In the genomic region with DNA sequence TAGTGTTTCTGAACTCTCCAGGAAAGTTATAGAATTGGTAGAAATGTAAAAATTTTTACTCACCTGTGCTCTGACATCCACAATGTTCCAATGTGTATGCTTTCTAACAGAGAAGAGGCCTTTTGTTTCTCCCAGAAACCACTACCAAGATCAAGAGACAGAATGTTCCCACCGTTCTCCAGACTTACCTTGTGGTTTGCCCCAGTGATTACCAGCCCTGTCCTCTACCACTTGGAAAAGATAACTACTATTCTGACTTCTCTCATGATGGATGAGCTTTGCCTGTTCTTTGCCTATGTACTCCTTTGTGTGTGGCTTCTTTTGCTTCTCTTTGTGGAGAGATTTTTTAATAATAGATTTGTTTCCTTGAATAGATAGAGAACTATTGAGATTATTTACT, we compare ENCODE assay signal across 21 cellular contexts.
"Had no signal": no experiment of that assay in that cellular context is flagged by ENCODE, and none has a peak within 500 bp of the region (broad histone marks: within the 10 kb centered on the region; RNA-seq: fewer than 3 reads in every experiment).

No MANE protein-coding gene starts in this region.

- H3K4me1 ChIP-seq: gastroesophageal sphincter, pancreas, prostate gland, sigmoid colon had no signal

- H3K4me3 ChIP-seq: gastroesophageal sphincter, lung, pancreas, prostate gland, sigmoid colon had no signal

- H3K27me3 Mint-ChIP-seq: naive B cell had no signal

- H3K27ac Mint-ChIP-seq: naive B cell, nephron had no signal

- H3K9me3 Mint-ChIP-seq: naive B cell, nephron had no signal

- H3K9me3 ChIP-seq: gastroesophageal sphincter, pancreas, prostate gland, sigmoid colon had no signal

- H3K36me3 ChIP-seq: gastroesophageal sphincter, pancreas, prostate gland, sigmoid colon had no signal

- ATAC-seq: esophagus mucosa, gastroesophageal sphincter, left cardiac atrium, left ventricle myocardium superior, pancreas had no signal

- FAIRE-seq: kidney had no signal

- H3K4me3 Mint-ChIP-seq: naive B cell, nephron had no signal

- H3K27ac ChIP-seq: gastroesophageal sphincter, pancreas, prostate gland, sigmoid colon had no signal

- DNase-seq: effector memory CD4-positive, alpha-beta T cell; glutamatergic neuron; kidney; left cardiac atrium; left ventricle myocardium superior; mesendoderm; naive B cell; occipital lobe; pancreas; retina; sigmoid colon; small intestine; stimulated activated CD4-positive, alpha-beta T cell treated with anti-CD3 and anti-CD28 coated beads, Interleukin-12 subunit alpha, Interleukin-12 subunit beta, amount 100 ng/mL, for 4 hours; stimulated activated CD4-positive, alpha-beta T cell treated with anti-CD3 and anti-CD28 coated beads, Interleukin-2, amount 100 ng/mL, for 48 hours; stimulated activated naive CD4-positive, alpha-beta T cell treated with Interleukin-2 at 50 U/mL for 16 hours; trophoblast cell had no signal

- H3K27me3 ChIP-seq: gastroesophageal sphincter, pancreas, sigmoid colon had no signal
